ENCODE assay signal across 1 cellular context in the genomic region with DNA sequence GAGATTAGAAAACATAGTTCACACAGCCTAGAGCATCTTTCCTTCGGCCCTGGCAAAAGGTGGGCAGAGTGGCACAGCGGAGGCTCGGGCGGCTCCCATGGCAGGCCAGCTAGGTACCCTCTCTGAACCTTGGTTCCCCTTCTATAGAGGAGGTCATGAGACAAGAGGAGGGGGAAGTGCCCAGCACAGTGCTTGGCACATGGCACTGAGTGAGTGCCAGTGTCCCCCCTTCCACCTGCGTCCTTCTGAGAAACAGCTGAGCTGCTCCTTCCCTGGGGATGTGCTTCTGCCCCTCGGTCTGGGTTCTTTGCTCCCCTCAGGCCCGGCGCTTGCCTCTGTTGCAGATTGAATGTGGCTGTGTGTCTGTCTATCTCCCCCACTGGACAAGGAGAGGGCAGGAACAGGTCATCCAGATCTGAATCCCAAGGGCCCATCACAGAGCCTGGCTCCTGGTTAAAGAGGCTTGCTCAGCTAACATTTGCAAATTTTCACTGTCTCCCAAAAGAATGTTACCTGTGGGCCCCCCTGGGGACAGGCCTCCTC.
TF ChIP-seq lines count a peak whose summit lies in the region.

No MANE protein-coding gene starts in this region.

TF ChIP-seq in IMR-90, 13 proteins besides CTCF, POLR2A, EP300 and RAD21:
- TF ChIP-seq MXI1 (IDR thresholded peaks at IDR 0.05; ENCODE audit: borderline replicate concordance, low read depth, low read length) (no peak), BHLHE40 (IDR thresholded peaks at IDR 0.05; ENCODE audit: low read depth, low read length) (no peak), RCOR1 (IDR thresholded peaks at IDR 0.05; ENCODE audit: insufficient replicate concordance, low read length) (no peak)
